22 cellular contexts compared by ENCODE assay signal in genomic region chr2:47011696-47012095, GRCh38.
A peak's percentile ranks its signal among the peaks of the same experiment; 100 is the strongest.
DNase-seq lines count a peak whose midpoint lies in the region; ATAC-seq and FAIRE-seq lines count a peak whose summit lies in the region.
"Had no signal": no experiment of that assay in that cellular context is flagged by ENCODE, and none has a peak within 500 bp of the region (broad histone marks: within the 10 kb centered on the region; RNA-seq: fewer than 3 reads in every experiment).

No MANE protein-coding gene starts in this region.

- FAIRE-seq in HTR-8/SVneo (lab: Jason Lieb, UNC): no peak
- FAIRE-seq: HepG2 had no signal

- peaks cover 89% of the 10 kb centered on the region for H3K4me1 ChIP-seq in rectal smooth muscle tissue (ENCODE audit: control insufficient read depth, insufficient read depth, low read length)

- H3K36me3 Mint-ChIP-seq in T-helper 17 cell (ENCODE audit: low read depth): peaks cover 13% of the 10 kb centered on the region
- H3K36me3 Mint-ChIP-seq in activated naive CD4-positive, alpha-beta T cell treated with anti-CD3 and anti-CD28 coated beads for 36 hours (ENCODE audit: low read depth): peaks cover 27% of the 10 kb centered on the region

- no peaks in the 10 kb centered on the region for H3K27me3 Mint-ChIP-seq in T-helper 17 cell
- H3K27me3 Mint-ChIP-seq in activated naive CD4-positive, alpha-beta T cell treated with anti-CD3 and anti-CD28 coated beads for 36 hours (ENCODE audit: low read depth): no peaks in the 10 kb centered on the region

- peak overlapping the region; percentile 57 for H3K27ac Mint-ChIP-seq in T-helper 17 cell
- no peak overlapping the region for H3K27ac Mint-ChIP-seq in activated naive CD4-positive, alpha-beta T cell treated with anti-CD3 and anti-CD28 coated beads for 36 hours

- CTCF ChIA-PET in activated naive CD4-positive, alpha-beta T cell treated with anti-CD3 and anti-CD28 coated beads for 36 hours (lab: Charles Lee): interaction anchor here (1.3 kb wide), 1 partner anchor 312 kb away, joined by 3 read pairs; no protein-coding TSS in a partner anchor

- no peaks in the 10 kb centered on the region for H3K27me3 ChIP-seq in rectal smooth muscle tissue (ENCODE audit: control insufficient read depth, insufficient read depth, low read length)

- H3K9me3 ChIP-seq in T-helper 17 cell (ENCODE audit: control insufficient read depth, low read length, poor library complexity, severe bottlenecking): no peaks in the 10 kb centered on the region

- no peaks in the 10 kb centered on the region for H3K9me3 Mint-ChIP-seq in activated naive CD4-positive, alpha-beta T cell treated with anti-CD3 and anti-CD28 coated beads for 36 hours

- ATAC-seq in T-helper 17 cell: no peak
- ATAC-seq in GM19467 (IDR thresholded peaks at IDR 0.05; ENCODE audit: unreplicated experiment): no peak
- ATAC-seq: HCT116, HepG2 had no signal

- DNase-seq in T-helper 17 cell (no peak), caudate nucleus (lab: John Stamatoyannopoulos, UW) (peak in 2 of 61 donors; percentile 19 to 32), HTR-8/SVneo (ENCODE audit: insufficient read length, low spot score) (no peak)
- no peak for DNase-seq in activated naive CD4-positive, alpha-beta T cell treated with anti-CD3 and anti-CD28 coated beads for 36 hours
- DNase-seq: ACHN, DMS79 treated with DMSO at 0.1 percent for 48 hours, GOT3, KG1, MV-4-11, NCI-H1694 treated with DMSO at 0.1 percent for 48 hours, NCI-H2227 treated with DMSO at 0.1 percent for 48 hours, NCI-H510A treated with DMSO at 0.1 percent for 48 hours, NCI-H82, OCI-M1, SHP77 had no signal

- no peak overlapping the region for H3K9ac ChIP-seq in rectal smooth muscle tissue (ENCODE audit: low read length)

- no peak overlapping the region for H3K4me3 Mint-ChIP-seq in T-helper 17 cell
- no peak overlapping the region for H3K4me3 Mint-ChIP-seq in activated naive CD4-positive, alpha-beta T cell treated with anti-CD3 and anti-CD28 coated beads for 36 hours

- peaks cover 6% of the 10 kb centered on the region for H3K4me1 Mint-ChIP-seq in T-helper 17 cell
- H3K4me1 Mint-ChIP-seq in activated naive CD4-positive, alpha-beta T cell treated with anti-CD3 and anti-CD28 coated beads for 36 hours (ENCODE audit: low read depth): no peaks in the 10 kb centered on the region

- peaks cover 16% of the 10 kb centered on the region for H3K36me3 ChIP-seq in rectal smooth muscle tissue (ENCODE audit: control insufficient read depth, insufficient read depth, low read length)

- H3K4me3 ChIP-seq in rectal smooth muscle tissue (ENCODE audit: low read length): no peak overlapping the region
- H3K4me3 ChIP-seq: SK-N-MC had no signal

- intact Hi-C loops in activated naive CD4-positive, alpha-beta T cell treated with anti-CD3 and anti-CD28 coated beads for 36 hours (cut with micrococcal nuclease): no loop called here

- H3K27ac ChIP-seq in caudate nucleus (ENCODE audit: low read depth, low read length) (peak overlapping the region; percentile 82), rectal smooth muscle tissue (ENCODE audit: low read depth, low read length) (peak overlapping the region; percentile 98), temporal lobe (ENCODE audit: low read depth, low read length) (peak overlapping the region; percentile 90)
- H3K27ac ChIP-seq: C4-2B, SK-N-MC had no signal
